9 cellular contexts compared by ENCODE assay signal in the genomic region with DNA sequence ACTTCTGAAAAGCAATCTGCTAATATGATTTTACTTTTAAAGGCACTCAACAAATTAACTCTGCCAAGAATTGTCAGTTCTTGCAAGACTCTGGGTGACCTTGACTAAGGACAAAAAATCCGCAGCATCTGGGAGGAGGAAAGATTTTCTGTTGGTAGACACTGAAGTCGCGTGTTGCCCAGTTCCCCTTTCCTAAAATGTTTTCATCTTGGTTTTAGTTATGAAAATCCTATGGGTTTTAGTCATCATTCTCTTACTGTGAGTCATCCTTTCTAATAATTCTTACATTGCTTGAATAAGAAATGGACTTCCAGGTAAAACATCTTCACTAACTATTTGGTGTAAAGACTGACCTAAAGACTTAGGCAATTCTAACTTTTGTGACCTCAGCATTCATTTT. TPM values are rescaled to one million over a fixed set of nuclear protein-coding genes. Genes with fewer than 3 reads are reported as not detected.
DNase-seq lines count a peak whose midpoint lies in the region; ATAC-seq and TF ChIP-seq lines count a peak whose summit lies in the region.
"Had no signal": no experiment of that assay in that cellular context is flagged by ENCODE, and none has a peak within 500 bp of the region (broad histone marks: within the 10 kb centered on the region; RNA-seq: fewer than 3 reads in every experiment).

No MANE protein-coding gene starts in this region.

- intact Hi-C loops in right cardiac atrium (cut with DNase I): loop anchor here in 2 of 4 donors (5.0 to 10.0 kb wide), 2 partner anchors 177 to 180 kb away; no protein-coding TSS in a partner anchor

- H3K27me3 ChIP-seq in WERI-Rb-1 (ENCODE audit: insufficient read depth, low read depth, severe bottlenecking): no peaks in the 10 kb centered on the region
- H3K27me3 ChIP-seq in osteoblast (ENCODE audit: insufficient read depth, low read length): no peaks in the 10 kb centered on the region
- no peaks in the 10 kb centered on the region for H3K27me3 ChIP-seq in right cardiac atrium (ENCODE audit: control insufficient read depth, insufficient read depth)

- peaks cover 32% of the 10 kb centered on the region for H3K36me3 ChIP-seq in WERI-Rb-1
- no peaks in the 10 kb centered on the region for H3K36me3 ChIP-seq in osteoblast (ENCODE audit: insufficient read depth, low read length)

- 61% methylated on average over 3 of the region's 3 CpGs for WGBS in right cardiac atrium

- peak; percentile 58 for ATAC-seq in GM18870 (IDR thresholded peaks at IDR 0.05; ENCODE audit: unreplicated experiment)
- peak; percentile 47 for ATAC-seq in HG03432 (IDR thresholded peaks at IDR 0.05; ENCODE audit: unreplicated experiment)
- no peak for ATAC-seq in right cardiac atrium
- no peak for ATAC-seq in omental fat pad (ENCODE audit: low FRiP score)
- ATAC-seq: stimulated activated naive CD8-positive, alpha-beta T cell treated with anti-CD3 and anti-CD28 coated beads, Interleukin-15, amount 100 ng/mL, for 72 hours had no signal

- no peaks in the 10 kb centered on the region for H3K79me2 ChIP-seq in osteoblast (ENCODE audit: insufficient read depth, low read length)

- H4K20me1 ChIP-seq in osteoblast (ENCODE audit: insufficient read depth, low read length): no peaks in the 10 kb centered on the region

- peak overlapping the region; percentile 57 for H3K4me2 ChIP-seq in osteoblast (ENCODE audit: insufficient read depth, low read length)

- peaks cover 44% of the 10 kb centered on the region for H3K4me1 ChIP-seq in osteoblast (ENCODE audit: insufficient read depth, low read length)
- H3K4me1 ChIP-seq in right cardiac atrium (ENCODE audit: control insufficient read depth, insufficient read depth, low read length): peaks cover 7% of the 10 kb centered on the region

- H2AFZ ChIP-seq in osteoblast (ENCODE audit: low read length): no peak overlapping the region

- peak; percentile 40 for DNase-seq in WERI-Rb-1
- no peak for DNase-seq in osteoblast (ENCODE audit: insufficient read length, low spot score, missing footprints)
- no peak for DNase-seq in HuH-7 (ENCODE audit: low spot score)
- no peak for DNase-seq in right cardiac atrium
- DNase-seq in activated effector memory CD4-positive, alpha-beta T cell treated with Interleukin-2 at 50 U/mL for 16 hours: no peak
- no peak for DNase-seq in omental fat pad (ENCODE audit: low spot score)
- DNase-seq: stimulated activated naive CD8-positive, alpha-beta T cell treated with anti-CD3 and anti-CD28 coated beads, Interleukin-15, amount 100 ng/mL, for 72 hours had no signal

- H3K27ac ChIP-seq in WERI-Rb-1: peak overlapping the region; percentile 96
- H3K27ac ChIP-seq in osteoblast (ENCODE audit: low read depth, low read length): peak overlapping the region; percentile 62
- no peak overlapping the region for H3K27ac ChIP-seq in right cardiac atrium (ENCODE audit: low read length)

- H3K4me3 ChIP-seq in WERI-Rb-1 (ENCODE audit: low read depth, low read length): peak overlapping the region; percentile 98
- no peak overlapping the region for H3K4me3 ChIP-seq in osteoblast (ENCODE audit: insufficient read depth, low read length)
- H3K4me3 ChIP-seq in right cardiac atrium (ENCODE audit: low read length): no peak overlapping the region

- H3K9me3 ChIP-seq in WERI-Rb-1 (ENCODE audit: severe bottlenecking): no peaks in the 10 kb centered on the region
- no peaks in the 10 kb centered on the region for H3K9me3 ChIP-seq in osteoblast (ENCODE audit: low read depth, low read length)
- no peaks in the 10 kb centered on the region for H3K9me3 ChIP-seq in right cardiac atrium (ENCODE audit: control insufficient read depth, low read length)

- TF ChIP-seq CTCF in WERI-Rb-1 (IDR thresholded peaks at IDR 0.05; ENCODE audit: low read depth, low read length): no peak
- no peak for TF ChIP-seq CTCF in osteoblast (IDR thresholded peaks at IDR 0.05; ENCODE audit: extremely low read depth, low read depth, low read length)
- no peak for TF ChIP-seq CTCF in omental fat pad (IDR thresholded peaks at IDR 0.05)

RNA-seq across cellular contexts. Expression of a gene that starts 9.1 kb away (rescaled TPM):
- total RNA-seq in osteoblast (0.29 and 0.36 TPM in 2 replicates), right cardiac atrium (not detected), omental fat pad (under 1 TPM in 1 of 4 donors, not detected in 3; 0.56 TPM)
- 0.07 TPM for polyA plus RNA-seq in right cardiac atrium

RNA-seq across cellular contexts. Expression of a gene that starts 50.2 kb away (rescaled TPM):
- total RNA-seq in osteoblast (3.3 and 5.6 TPM in 2 replicates), right cardiac atrium (1 to 10 TPM; 3.4 to 4.6 (median 4.1) TPM), omental fat pad (10 to 100 TPM in 1 of 4 donors, 1 to 10 TPM in 3; 6.3 to 14.2 (median 7.5) TPM)
- 1.1 TPM for polyA plus RNA-seq in right cardiac atrium

Comparison
In these comparisons a context has a peak if more than half of its experiments do, and no peak if none do; other contexts are left out.
1. ATAC-seq: peak in GM18870 (single experiment) and HG03432 (single experiment); none in right cardiac atrium (0 of 2) and omental fat pad (single experiment).